8 cellular contexts compared by ENCODE assay signal in the genomic region with DNA sequence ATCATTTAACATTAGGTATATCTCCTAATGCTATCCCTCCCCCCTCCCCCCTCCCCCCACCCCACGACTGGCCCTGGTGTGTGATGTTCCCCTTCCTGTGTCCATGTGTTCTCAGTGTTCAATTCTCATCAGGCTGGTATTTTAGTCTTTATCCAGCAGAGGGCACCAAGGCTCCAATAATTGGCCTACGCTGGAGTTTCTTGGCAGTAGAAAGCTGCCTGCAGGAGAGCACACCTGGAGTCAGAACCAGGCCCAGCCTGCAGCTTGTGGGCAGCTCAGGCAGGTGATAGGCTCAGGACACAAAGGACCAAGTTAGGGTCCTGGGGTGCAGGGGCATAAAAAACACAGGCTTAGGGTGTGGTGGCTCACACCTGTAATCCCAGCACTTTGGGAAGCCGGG. TPM values are rescaled to one million over a fixed set of nuclear protein-coding genes. Genes with fewer than 3 reads are reported as not detected.
DNase-seq lines count a peak whose midpoint lies in the region; ATAC-seq and TF ChIP-seq lines count a peak whose summit lies in the region.
"Not testable (repeated sequence)": the region's sequence is repeated elsewhere in the genome, so short reads cannot be mapped to it uniquely, and the experiment has no call there.

No MANE protein-coding gene starts in this region.

- intact Hi-C loops in mucosa of descending colon (cut with DNase I, micrococcal nuclease), result loop anchor here (5.0 to 10.0 kb wide), 2 partner anchors 63 to 181 kb away; no protein-coding TSS in a partner anchor

- peak; percentile 38 for DNase-seq in Caki2 (ENCODE audit: low read depth)
- DNase-seq in HL-60 (ENCODE audit: low read depth in 1 of 2, low spot score in 1 of 2), result peak; percentile 49 to 58
- DNase-seq in NCI-H2196 treated with DMSO at 0.1 percent for 48 hours (lab: John Stamatoyannopoulos, UW; ENCODE audit: unreplicated experiment), result peak; percentile 63
- peak in 2 of 3 donors; percentile 16 to 18 for DNase-seq in T-helper 17 cell
- DNase-seq in activated naive CD8-positive, alpha-beta T cell treated with anti-CD3 and anti-CD28 coated beads, Interleukin-2, amount 10 ng/mL, durations not matched to agents 7 days and 5 days, result not testable (repeated sequence)
- DNase-seq in foreskin fibroblast, result peak; percentile 51 to 80
- peak in 2 of 3 donors; percentile 44 to 47 for DNase-seq in mucosa of descending colon

- not testable (repeated sequence) for H3K36me3 Mint-ChIP-seq in T-helper 17 cell (ENCODE audit: low read depth); activated naive CD8-positive, alpha-beta T cell treated with anti-CD3 and anti-CD28 coated beads, Interleukin-2, amount 10 ng/mL, durations not matched to agents 7 days and 5 days; stimulated activated memory B cell treated with anti-CD40 and anti-IgM and Interleukin-4, amounts not matched to agents 10 μg/mL and 1 μg/mL and 100 μg/mL, for 72 hours

- TF ChIP-seq CTCF in HL-60 (IDR thresholded peaks at IDR 0.05; ENCODE audit: insufficient read depth, low read length) (peak; percentile 12), foreskin fibroblast (IDR thresholded peaks at IDR 0.05; ENCODE audit: low read depth, low read length) (peak; percentile 39)
- TF ChIP-seq CTCF in mucosa of descending colon (IDR thresholded peaks at IDR 0.05), result not testable (repeated sequence)

- not testable (repeated sequence) for H3K36me3 ChIP-seq in mucosa of descending colon (ENCODE audit: low read depth)

- H3K27me3 ChIP-seq in HL-60 (ENCODE audit: insufficient read depth, poor library complexity, severe bottlenecking), result not testable (repeated sequence)

- H3K9me3 ChIP-seq in T-helper 17 cell (ENCODE audit: control insufficient read depth, low read length, poor library complexity, severe bottlenecking); mucosa of descending colon: not testable (repeated sequence)

- H3K4me1 Mint-ChIP-seq in T-helper 17 cell; activated naive CD8-positive, alpha-beta T cell treated with anti-CD3 and anti-CD28 coated beads, Interleukin-2, amount 10 ng/mL, durations not matched to agents 7 days and 5 days; stimulated activated memory B cell treated with anti-CD40 and anti-IgM and Interleukin-4, amounts not matched to agents 10 μg/mL and 1 μg/mL and 100 μg/mL, for 72 hours: not testable (repeated sequence)

- not testable (repeated sequence) for H3K4me3 Mint-ChIP-seq in T-helper 17 cell; activated naive CD8-positive, alpha-beta T cell treated with anti-CD3 and anti-CD28 coated beads, Interleukin-2, amount 10 ng/mL, durations not matched to agents 7 days and 5 days; stimulated activated memory B cell treated with anti-CD40 and anti-IgM and Interleukin-4, amounts not matched to agents 10 μg/mL and 1 μg/mL and 100 μg/mL, for 72 hours

- H3K27ac Mint-ChIP-seq in T-helper 17 cell; activated naive CD8-positive, alpha-beta T cell treated with anti-CD3 and anti-CD28 coated beads, Interleukin-2, amount 10 ng/mL, durations not matched to agents 7 days and 5 days; stimulated activated memory B cell treated with anti-CD40 and anti-IgM and Interleukin-4, amounts not matched to agents 10 μg/mL and 1 μg/mL and 100 μg/mL, for 72 hours: not testable (repeated sequence)

- H3K27ac ChIP-seq in HL-60 (replicated peaks), result not testable (repeated sequence)

- peaks cover 43% of the 10 kb centered on the region for H3K27me3 Mint-ChIP-seq in T-helper 17 cell
- not testable (repeated sequence) for H3K27me3 Mint-ChIP-seq in activated naive CD8-positive, alpha-beta T cell treated with anti-CD3 and anti-CD28 coated beads, Interleukin-2, amount 10 ng/mL, durations not matched to agents 7 days and 5 days
- peaks cover 27% of the 10 kb centered on the region for H3K27me3 Mint-ChIP-seq in stimulated activated memory B cell treated with anti-CD40 and anti-IgM and Interleukin-4, amounts not matched to agents 10 μg/mL and 1 μg/mL and 100 μg/mL, for 72 hours

- H3K4me1 ChIP-seq in mucosa of descending colon (ENCODE audit: low read depth), result not testable (repeated sequence)

- ATAC-seq in T-helper 17 cell (peak; percentile 68), mucosa of descending colon (peak; percentile 93)
- ATAC-seq in activated naive CD8-positive, alpha-beta T cell treated with anti-CD3 and anti-CD28 coated beads, Interleukin-2, amount 10 ng/mL, durations not matched to agents 7 days and 5 days (ENCODE audit: low read depth), result peak; percentile 74
- ATAC-seq in stimulated activated memory B cell treated with anti-CD40 and anti-IgM and Interleukin-4, amounts not matched to agents 10 μg/mL and 1 μg/mL and 100 μg/mL, for 72 hours, result peak; percentile 45

- POLR2A ChIA-PET in activated naive CD8-positive, alpha-beta T cell treated with anti-CD3 and anti-CD28 coated beads, Interleukin-2, amount 10 ng/mL, durations not matched to agents 7 days and 5 days (lab: Charles Lee), result interaction anchor here (1.1 kb wide), 1 partner anchor 49 kb away, joined by 4 read pairs; a partner anchor contains a TSS

- not testable (repeated sequence) for H3K4me3 ChIP-seq in HL-60 (replicated peaks; ENCODE audit: insufficient read depth, low read length); foreskin fibroblast (ENCODE audit: low read depth in 1 of 2, low read length in 2 of 2); mucosa of descending colon

- not testable (repeated sequence) for H3K9me3 Mint-ChIP-seq in activated naive CD8-positive, alpha-beta T cell treated with anti-CD3 and anti-CD28 coated beads, Interleukin-2, amount 10 ng/mL, durations not matched to agents 7 days and 5 days; stimulated activated memory B cell treated with anti-CD40 and anti-IgM and Interleukin-4, amounts not matched to agents 10 μg/mL and 1 μg/mL and 100 μg/mL, for 72 hours

- in situ Hi-C loops in Caki2 (cut with HindIII; ENCODE audit: low pct_unique_long_range_greater_than_20kb, low sequenced_read_pairs), result not testable (repeated sequence)

RNA-seq across cellular contexts. Expression of a gene that starts 49.2 kb away (rescaled TPM):
- 48.6 and 48.9 TPM in 2 replicates for total RNA-seq in Caki2 (2014; rRNA removed; shearing (Covaris generic); ENCODE audit: low replicate concordance)
- total RNA-seq in T-helper 17 cell, result not detected
- total RNA-seq in activated naive CD8-positive, alpha-beta T cell treated with anti-CD3 and anti-CD28 coated beads, Interleukin-2, amount 10 ng/mL, durations not matched to agents 7 days and 5 days, result 1 to 10 TPM; 2.4 to 2.8 TPM
- 10 to 100 TPM; 21.5 to 42.9 (median 41.8) TPM for total RNA-seq in mucosa of descending colon

Comparison
In these comparisons a context has a peak if more than half of its experiments do, and no peak if none do; other contexts are left out.
1. RNA of a gene that starts 49.2 kb away (total RNA-seq): 48.6 to 48.9 TPM in Caki2 and 21.5 to 42.9 TPM in mucosa of descending colon; 2.4 to 2.8 TPM in activated naive CD8-positive, alpha-beta T cell treated with anti-CD3 and anti-CD28 coated beads, Interleukin-2, amount 10 ng/mL, durations not matched to agents 7 days and 5 days and not detected in T-helper 17 cell; every median in the first group is over 4 times any median in the second.
2. Peak in every context shown above with its lines, with median percentiles within 50 percentile points of each other: ATAC-seq.